Comparison of ENCODE assay signal across 18 cellular contexts in the genomic region with DNA sequence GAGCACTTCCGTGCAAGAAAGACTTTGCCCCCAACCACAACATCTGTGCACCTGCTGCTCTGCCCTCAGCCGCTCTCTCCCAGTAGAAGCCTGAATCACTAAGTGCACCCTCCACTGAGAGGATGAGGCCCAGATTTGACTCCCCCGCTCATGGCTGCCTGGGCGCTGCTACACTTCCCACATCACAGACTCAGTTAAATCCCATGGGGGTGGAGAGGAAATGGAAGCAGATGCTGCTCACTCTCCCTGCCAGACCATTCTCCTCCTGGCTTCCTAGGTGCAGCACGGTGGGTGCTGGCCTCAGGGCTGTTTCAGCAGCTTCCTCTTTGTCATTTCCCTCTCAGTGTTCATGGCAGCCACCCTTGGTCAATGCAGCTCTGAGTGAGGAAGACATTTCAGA. TPM values are rescaled to one million over a fixed set of nuclear protein-coding genes. Genes with fewer than 3 reads are reported as not detected.
DNase-seq lines count a peak whose midpoint lies in the region; ATAC-seq lines count a peak whose summit lies in the region.
"Had no signal": no experiment of that assay in that cellular context is flagged by ENCODE, and none has a peak within 500 bp of the region (broad histone marks: within the 10 kb centered on the region; RNA-seq: fewer than 3 reads in every experiment).

No MANE protein-coding gene starts in this region.

- peaks cover 30% of the 10 kb centered on the region for H3K27me3 Mint-ChIP-seq in T-helper 17 cell

- ATAC-seq in T-helper 17 cell (no peak), GM21360 (IDR thresholded peaks at IDR 0.05; ENCODE audit: unreplicated experiment) (no peak), HG03135 (IDR thresholded peaks at IDR 0.05; ENCODE audit: unreplicated experiment) (no peak)
- ATAC-seq: activated T-cell treated with anti-CD3 and anti-CD28 coated beads, Interleukin-2, amount 50 U/mL, for 4 hours; K562 had no signal

- no peaks in the 10 kb centered on the region for H3K9me3 ChIP-seq in T-helper 17 cell (ENCODE audit: control insufficient read depth, low read length, poor library complexity, severe bottlenecking)
- H3K9me3 ChIP-seq: tibial nerve had no signal

- H3K4me3 Mint-ChIP-seq in T-helper 17 cell: peak overlapping the region; percentile 49
- H3K4me3 Mint-ChIP-seq: activated T-cell treated with anti-CD3 and anti-CD28 coated beads, Interleukin-2, amount 50 U/mL, for 4 hours had no signal

- intact Hi-C loops in posterior cingulate gyrus (cut with DNase I): no loop called here

- peaks cover 8% of the 10 kb centered on the region for H3K4me1 Mint-ChIP-seq in T-helper 17 cell

- H3K27ac Mint-ChIP-seq in T-helper 17 cell: no peak overlapping the region

- no peaks in the 10 kb centered on the region for H3K36me3 Mint-ChIP-seq in T-helper 17 cell (ENCODE audit: low read depth)

- no peak overlapping the region; the same call in 1 of the 2 replicates for H3K4me3 ChIP-seq in Jurkat, Clone E6-1 (ENCODE audit: low read length)
- H3K4me3 ChIP-seq: K562, tibial nerve had no signal

- DNase-seq in DMS153 (lab: John Stamatoyannopoulos, UW) (peak; percentile 73), T-helper 17 cell (no peak), posterior cingulate gyrus (peak in 8 of 10 donors; percentile 15 to 93 (median 60)), GF-D8 (lab: John Stamatoyannopoulos, UW) (no peak)
- peak; percentile 96 for DNase-seq in Jurkat, Clone E6-1 (ENCODE audit: low read depth, low spot score)
- DNase-seq: activated T-cell treated with anti-CD3 and anti-CD28 coated beads, Interleukin-2, amount 50 U/mL, for 4 hours; DMS79; effector CD4-positive, alpha-beta T cell; stimulated activated CD4-positive, alpha-beta T cell treated with anti-CD3 and anti-CD28 coated beads, Interleukin-4, amount 100 ng/mL, for 24 hours; stimulated activated CD8-positive, alpha-beta memory T cell treated with anti-CD3 and anti-CD28 coated beads, Interleukin-4, amount 100 ng/mL, for 48 hours; T1000 had no signal

RNA-seq across cellular contexts. Expression of gene CST5, which starts 4.8 kb away (rescaled TPM):
- not detected for polyA plus RNA-seq in Jurkat, Clone E6-1 (2012; ENCODE audit: insufficient read depth, insufficient read length)
- not detected for total RNA-seq in T-helper 17 cell
- total RNA-seq: activated T-cell treated with anti-CD3 and anti-CD28 coated beads, Interleukin-2, amount 50 U/mL, for 4 hours; K562; mononuclear cell; osteoblast; tibial nerve had no signal
- polyA plus RNA-seq: BJ, K562 had no signal

RNA-seq across cellular contexts. Expression of gene CST2, which starts 48.2 kb away (rescaled TPM):
- not detected for polyA plus RNA-seq in Jurkat, Clone E6-1 (2012; ENCODE audit: insufficient read depth, insufficient read length)
- not detected for total RNA-seq in T-helper 17 cell
- total RNA-seq: activated T-cell treated with anti-CD3 and anti-CD28 coated beads, Interleukin-2, amount 50 U/mL, for 4 hours; K562; mononuclear cell; osteoblast had no signal
- polyA plus RNA-seq: BJ, K562 had no signal

Comparison
In these comparisons a context has a peak if more than half of its experiments do, and no peak if none do; other contexts are left out.
1. DNase-seq: peak in DMS153 (single experiment), Jurkat, Clone E6-1 (single experiment) and posterior cingulate gyrus (8 of 10); none in T-helper 17 cell (0 of 3) and GF-D8 (single experiment).